ENCODE assay signal across 13 cellular contexts in genomic region chr12:14400599-14400998, GRCh38. TPM values are rescaled to one million over a fixed set of nuclear protein-coding genes. Genes with fewer than 3 reads are reported as not detected.
DNase-seq lines count a peak whose midpoint lies in the region; ATAC-seq, FAIRE-seq and TF ChIP-seq lines count a peak whose summit lies in the region.
"Had no signal": no experiment of that assay in that cellular context is flagged by ENCODE, and none has a peak within 500 bp of the region (broad histone marks: within the 10 kb centered on the region; RNA-seq: fewer than 3 reads in every experiment).

No MANE protein-coding gene starts in this region.

- H3K36me3 ChIP-seq in CD8-positive, alpha-beta memory T cell (ENCODE audit: insufficient read depth, low read length) = no peaks in the 10 kb centered on the region
- H3K36me3 ChIP-seq: tibial artery had no signal

- FAIRE-seq in H54 (lab: Jason Lieb, UNC) = peak; percentile 80

- CTCF ChIA-PET in CD8-positive, alpha-beta memory T cell (lab: Charles Lee) = interaction anchor here (2.6 to 2.8 kb wide), 2 partner anchors 14 kb away, joined by 14 to 20 read pairs; no protein-coding TSS in a partner anchor
- CTCF ChIA-PET in activated CD8-positive, alpha-beta T cell treated with anti-CD3 and anti-CD28 coated beads for 36 hours (lab: Charles Lee) = interaction anchor here (1.3 to 3.8 kb wide), 4 partner anchors 14 to 52 kb away, joined by 3 to 18 read pairs (median 6); partner anchors contain the start of gene ATF7IP

- H3K4me3 ChIP-seq in CD8-positive, alpha-beta memory T cell (ENCODE audit: low read length) = peak overlapping the region; percentile 19
- H3K4me3 ChIP-seq: tibial artery had no signal

- peak overlapping the region; percentile 87 to 98 (median 93) for H3K27ac Mint-ChIP-seq in CD8-positive, alpha-beta memory T cell
- peak overlapping the region; percentile 91 for H3K27ac Mint-ChIP-seq in activated CD8-positive, alpha-beta T cell treated with anti-CD3 and anti-CD28 coated beads for 36 hours
- H3K27ac Mint-ChIP-seq in naive B cell = peak overlapping the region in 4 of 6 donors; percentile 18 to 89 (median 44)

- H3K4me1 ChIP-seq in CD8-positive, alpha-beta memory T cell (ENCODE audit: insufficient read depth, low read length) = peaks cover 96% of the 10 kb centered on the region

- no peak for TF ChIP-seq CTCF in activated CD8-positive, alpha-beta T cell treated with anti-CD3 and anti-CD28 coated beads for 36 hours (IDR thresholded peaks at IDR 0.05)

- H3K27me3 Mint-ChIP-seq in CD8-positive, alpha-beta memory T cell = no peaks in the 10 kb centered on the region
- no peaks in the 10 kb centered on the region for H3K27me3 Mint-ChIP-seq in activated CD8-positive, alpha-beta T cell treated with anti-CD3 and anti-CD28 coated beads for 36 hours
- H3K27me3 Mint-ChIP-seq in naive B cell = no peaks in the 10 kb centered on the region

- H3K27me3 ChIP-seq in CD8-positive, alpha-beta memory T cell (ENCODE audit: insufficient read depth, low read length, poor library complexity, severe bottlenecking) = no peaks in the 10 kb centered on the region
- H3K27me3 ChIP-seq: tibial artery had no signal

- H3K27ac ChIP-seq in CD8-positive, alpha-beta memory T cell (ENCODE audit: low read depth, low read length) = peak overlapping the region; percentile 45
- H3K27ac ChIP-seq: tibial artery had no signal

- intact Hi-C loops in activated CD8-positive, alpha-beta T cell treated with anti-CD3 and anti-CD28 coated beads for 36 hours (cut with micrococcal nuclease) = no loop called here

- POLR2A ChIA-PET in CD8-positive, alpha-beta memory T cell (lab: Charles Lee) = interaction anchor here (0.7 to 3.6 kb wide), 4 partner anchors 10 to 35 kb away, joined by 3 to 30 read pairs (median 9); partner anchors contain the start of gene ATF7IP
- POLR2A ChIA-PET in activated CD8-positive, alpha-beta T cell treated with anti-CD3 and anti-CD28 coated beads for 36 hours (lab: Charles Lee) = interaction anchor here (3.0 kb wide), 1 partner anchor 15 kb away, joined by 15 read pairs; no protein-coding TSS in a partner anchor

- peaks cover 87 to 99% (median 96%) of the 10 kb centered on the region in 3 donors for H3K4me1 Mint-ChIP-seq in CD8-positive, alpha-beta memory T cell
- peaks cover 87% of the 10 kb centered on the region for H3K4me1 Mint-ChIP-seq in activated CD8-positive, alpha-beta T cell treated with anti-CD3 and anti-CD28 coated beads for 36 hours (ENCODE audit: low read depth)
- H3K4me1 Mint-ChIP-seq in naive B cell = peaks cover 48 to 80% (median 70%) of the 10 kb centered on the region in 3 donors

- TF ChIP-seq POLR2A in H54 (IDR thresholded peaks at IDR 0.05; ENCODE audit: low read depth, low read length) = no peak

- no peaks in the 10 kb centered on the region for H3K9me3 ChIP-seq in CD8-positive, alpha-beta memory T cell (ENCODE audit: low read length)

- no peak for ATAC-seq in activated CD8-positive, alpha-beta T cell treated with anti-CD3 and anti-CD28 coated beads for 36 hours
- ATAC-seq in naive B cell (ENCODE audit: low read depth in 2 of 2) = no peak
- ATAC-seq: Right ventricle myocardium inferior had no signal

- peak in 1 of 5 donors; percentile 20 for DNase-seq in CD8-positive, alpha-beta memory T cell
- DNase-seq in H54 (ENCODE audit: insufficient read length, low spot score) (no peak), naive B cell (no peak), SK-N-DZ (ENCODE audit: low spot score) (no peak), dedifferentiated amniotic fluid mesenchymal stem cell (ENCODE audit: extremely low spot score) (no peak), DMS153 (lab: John Stamatoyannopoulos, UW) (no peak)
- DNase-seq in activated CD8-positive, alpha-beta T cell treated with anti-CD3 and anti-CD28 coated beads for 36 hours = no peak
- DNase-seq: NCI-H2107, NCI-H82, T1000, tibial artery had no signal

- peaks cover 0 to 2% (median 0%) of the 10 kb centered on the region in 5 donors for H3K9me3 Mint-ChIP-seq in CD8-positive, alpha-beta memory T cell
- H3K9me3 Mint-ChIP-seq in activated CD8-positive, alpha-beta T cell treated with anti-CD3 and anti-CD28 coated beads for 36 hours = peaks cover 7% of the 10 kb centered on the region
- peaks cover 0 to 36% (median 14%) of the 10 kb centered on the region in 7 donors for H3K9me3 Mint-ChIP-seq in naive B cell

- peak overlapping the region; percentile 69 to 86 (median 77) for H3K4me3 Mint-ChIP-seq in CD8-positive, alpha-beta memory T cell
- H3K4me3 Mint-ChIP-seq in activated CD8-positive, alpha-beta T cell treated with anti-CD3 and anti-CD28 coated beads for 36 hours = peak overlapping the region; percentile 67
- peak overlapping the region in 5 of 8 donors; percentile 6 to 73 (median 57) for H3K4me3 Mint-ChIP-seq in naive B cell
- H3K4me3 Mint-ChIP-seq: CD14-positive monocyte had no signal

- peaks cover 4 to 30% (median 6%) of the 10 kb centered on the region in 3 donors for H3K36me3 Mint-ChIP-seq in CD8-positive, alpha-beta memory T cell
- peaks cover 67% of the 10 kb centered on the region for H3K36me3 Mint-ChIP-seq in activated CD8-positive, alpha-beta T cell treated with anti-CD3 and anti-CD28 coated beads for 36 hours (ENCODE audit: low read depth)
- peaks cover 22 to 49% of the 10 kb centered on the region in 2 donors for H3K36me3 Mint-ChIP-seq in naive B cell

RNA-seq across cellular contexts. Expression of gene ATF7IP, which starts 35.1 kb away (rescaled TPM):
- total RNA-seq in CD8-positive, alpha-beta memory T cell = 10 to 100 TPM; 84.4 to 94.4 TPM
- polyA plus RNA-seq in CD8-positive, alpha-beta memory T cell = 80.6 TPM
- 100 to 1,000 TPM; 101 to 107 TPM for total RNA-seq in activated CD8-positive, alpha-beta T cell treated with anti-CD3 and anti-CD28 coated beads for 36 hours
- 100 to 1,000 TPM; 192 to 410 (median 247) TPM for polyA plus RNA-seq in naive B cell (ENCODE audit: low read depth in 6 of 6)
- 25.8 and 25.9 TPM in 2 replicates for polyA plus RNA-seq in SK-N-DZ (2014; cell fraction: cytosol; rRNA removed)
- polyA plus RNA-seq in SK-N-DZ (2014; cell fraction: nucleus; rRNA removed) = 12.0 and 18.1 TPM in 2 replicates
